In genomic region chr4:150212927-150213326, GRCh38 we compare ENCODE assay signal across 17 cellular contexts.
DNase-seq lines count a peak whose midpoint lies in the region; ATAC-seq and TF ChIP-seq lines count a peak whose summit lies in the region.
"Had no signal": no experiment of that assay in that cellular context is flagged by ENCODE, and none has a peak within 500 bp of the region (broad histone marks: within the 10 kb centered on the region; RNA-seq: fewer than 3 reads in every experiment).

No MANE protein-coding gene starts in this region.

- POLR2A ChIA-PET in MCF 10A (lab: Yijun Ruan, JAX), result no interaction called here

- peak; percentile 41 for ATAC-seq in GM21360 (IDR thresholded peaks at IDR 0.05; ENCODE audit: unreplicated experiment)
- ATAC-seq in HG03442 (IDR thresholded peaks at IDR 0.05; ENCODE audit: unreplicated experiment), result peak; percentile 27
- peak; percentile 28 for ATAC-seq in stimulated activated memory B cell treated with anti-CD40 and anti-IgM and Interleukin-4, amounts not matched to agents 10 μg/mL and 1 μg/mL and 100 μg/mL, for 72 hours
- ATAC-seq: right lobe of liver had no signal

- no peaks in the 10 kb centered on the region for H3K27me3 Mint-ChIP-seq in MCF 10A (ENCODE audit: insufficient read depth, unreplicated experiment)
- H3K27me3 Mint-ChIP-seq in stimulated activated memory B cell treated with anti-CD40 and anti-IgM and Interleukin-4, amounts not matched to agents 10 μg/mL and 1 μg/mL and 100 μg/mL, for 72 hours, result peaks cover 16% of the 10 kb centered on the region
- peaks cover 14% of the 10 kb centered on the region for H3K27me3 Mint-ChIP-seq in Calu3 (ENCODE audit: unreplicated experiment)
- H3K27me3 Mint-ChIP-seq: dendritic cell treated with granulocyte-macrophage colony-stimulating factor and Interleukin-4, amounts not matched to agents 40 ng/mL and 50 ng/mL, for 4 days had no signal

- intact Hi-C loops in MCF 10A (cut with micrococcal nuclease) (no loop called here), Calu3 (cut with micrococcal nuclease; ENCODE audit: unreplicated experiment) (no loop called here)

- TF ChIP-seq CTCF in MCF 10A (IDR thresholded peaks at IDR 0.05; ENCODE audit: unreplicated experiment) (no peak), Calu3 (IDR thresholded peaks at IDR 0.05; ENCODE audit: unreplicated experiment) (no peak)

- BruUV-seq in MCF 10A (replicated peaks; lab: Mats Ljungman, UMichigan) (no TSS peak), Calu3 (replicated peaks; lab: Mats Ljungman, UMichigan) (no TSS peak)

- H3K4me1 Mint-ChIP-seq in MCF 10A (ENCODE audit: insufficient read depth, unreplicated experiment), result peaks cover 11% of the 10 kb centered on the region
- no peaks in the 10 kb centered on the region for H3K4me1 Mint-ChIP-seq in stimulated activated memory B cell treated with anti-CD40 and anti-IgM and Interleukin-4, amounts not matched to agents 10 μg/mL and 1 μg/mL and 100 μg/mL, for 72 hours
- H3K4me1 Mint-ChIP-seq in Calu3 (ENCODE audit: low read depth, unreplicated experiment), result peaks cover 8% of the 10 kb centered on the region

- H3K27ac Mint-ChIP-seq in MCF 10A (ENCODE audit: low read depth, unreplicated experiment), result no peak overlapping the region
- H3K27ac Mint-ChIP-seq in stimulated activated memory B cell treated with anti-CD40 and anti-IgM and Interleukin-4, amounts not matched to agents 10 μg/mL and 1 μg/mL and 100 μg/mL, for 72 hours, result no peak overlapping the region
- H3K27ac Mint-ChIP-seq in Calu3 (ENCODE audit: unreplicated experiment), result no peak overlapping the region
- H3K27ac Mint-ChIP-seq: dendritic cell treated with granulocyte-macrophage colony-stimulating factor and Interleukin-4, amounts not matched to agents 40 ng/mL and 50 ng/mL, for 4 days; neural progenitor cell had no signal

- H3K9me3 Mint-ChIP-seq in MCF 10A (ENCODE audit: unreplicated experiment), result no peaks in the 10 kb centered on the region
- H3K9me3 Mint-ChIP-seq in stimulated activated memory B cell treated with anti-CD40 and anti-IgM and Interleukin-4, amounts not matched to agents 10 μg/mL and 1 μg/mL and 100 μg/mL, for 72 hours, result no peaks in the 10 kb centered on the region
- no peaks in the 10 kb centered on the region for H3K9me3 Mint-ChIP-seq in Calu3 (ENCODE audit: low read depth, unreplicated experiment)
- H3K9me3 Mint-ChIP-seq: dendritic cell treated with granulocyte-macrophage colony-stimulating factor and Interleukin-4, amounts not matched to agents 40 ng/mL and 50 ng/mL, for 4 days; neural progenitor cell had no signal

- CTCF ChIA-PET in MCF 10A (lab: Yijun Ruan, JAX) (no interaction called here), Calu3 (lab: Charles Lee) (no interaction called here)

- H3K4me3 Mint-ChIP-seq in MCF 10A (ENCODE audit: unreplicated experiment) (no peak overlapping the region), Calu3 (ENCODE audit: low read depth, unreplicated experiment) (no peak overlapping the region)
- no peak overlapping the region for H3K4me3 Mint-ChIP-seq in stimulated activated memory B cell treated with anti-CD40 and anti-IgM and Interleukin-4, amounts not matched to agents 10 μg/mL and 1 μg/mL and 100 μg/mL, for 72 hours
- H3K4me3 Mint-ChIP-seq: dendritic cell treated with granulocyte-macrophage colony-stimulating factor and Interleukin-4, amounts not matched to agents 40 ng/mL and 50 ng/mL, for 4 days; neural progenitor cell had no signal

- DNase-seq in MCF 10A (ENCODE audit: unreplicated experiment) (peak; percentile 72), Calu3 (no peak), T-helper 1 cell (no peak), NCI-H748 (lab: John Stamatoyannopoulos, UW; ENCODE audit: unreplicated experiment) (no peak)
- DNase-seq in stimulated activated CD4-positive, alpha-beta T cell treated with anti-CD3 and anti-CD28 coated beads, Interleukin-2, amount 100 ng/mL, for 24 hours, result no peak
- DNase-seq: activated CD8-positive, alpha-beta memory T cell treated with anti-CD3 and anti-CD28 coated beads for 24 hours; activated effector memory CD4-positive, alpha-beta T cell treated with anti-CD3 and anti-CD28 coated beads, Interleukin-2, amount 50 U/mL, for 16 hours; hippocampal formation; NCI-H1417 treated with DMSO at 0.1 percent for 48 hours; NCI-H748 treated with DMSO at 0.1 percent for 48 hours; right lobe of liver; stomach had no signal

- H3K36me3 Mint-ChIP-seq in MCF 10A (ENCODE audit: insufficient read depth, unreplicated experiment) (no peaks in the 10 kb centered on the region), Calu3 (ENCODE audit: insufficient read depth, unreplicated experiment) (no peaks in the 10 kb centered on the region)
- no peaks in the 10 kb centered on the region for H3K36me3 Mint-ChIP-seq in stimulated activated memory B cell treated with anti-CD40 and anti-IgM and Interleukin-4, amounts not matched to agents 10 μg/mL and 1 μg/mL and 100 μg/mL, for 72 hours
